Comparison of ENCODE assay signal across 1 cellular context in genomic region chr15:62066663-62067447, GRCh38.
A peak's percentile ranks its signal among the peaks of the same experiment; 100 is the strongest.
TF ChIP-seq lines count a peak whose summit lies in the region.

A gene with protein sequence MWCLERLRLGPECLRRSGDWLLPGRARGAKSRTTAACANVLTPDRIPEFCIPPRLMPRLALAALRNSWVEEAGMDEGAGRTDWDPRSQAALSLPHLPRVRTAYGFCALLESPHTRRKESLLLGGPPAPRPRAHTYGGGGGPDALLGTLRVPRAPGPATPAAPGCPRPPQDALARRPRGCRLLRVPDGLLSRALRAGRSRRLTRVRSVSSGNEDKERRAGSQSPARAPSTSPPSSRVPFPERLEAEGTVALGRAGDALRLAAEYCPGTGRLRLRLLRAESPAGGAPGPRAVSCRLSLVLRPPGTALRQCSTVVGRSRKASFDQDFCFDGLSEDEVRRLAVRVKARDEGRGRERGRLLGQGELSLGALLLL (plus strand): TSS chr15:62066977. CDS start chr15:62067614, 637 bp downstream.

TF ChIP-seq in HepG2, 621 proteins besides CTCF, POLR2A, EP300 and RAD21 (continued from another document):
- TF ChIP-seq ZSCAN20 (CRISPR knock-in tag; IDR thresholded peaks at IDR 0.05; ENCODE audit: borderline replicate concordance) (no peak), MEIS1 (CRISPR knock-in tag; IDR thresholded peaks at IDR 0.05; ENCODE audit: borderline replicate concordance) (no peak; the same call in 1 of the 2 replicates), SNAPC2 (CRISPR knock-in tag; IDR thresholded peaks at IDR 0.05) (peak; percentile 71; the same call in 1 of the 2 replicates), ZNF678 (CRISPR knock-in tag; IDR thresholded peaks at IDR 0.05) (no peak), ZNF496 (CRISPR knock-in tag; IDR thresholded peaks at IDR 0.05; ENCODE audit: insufficient replicate concordance) (no peak), KDM2A (CRISPR knock-in tag; IDR thresholded peaks at IDR 0.05; ENCODE audit: borderline replicate concordance, low read depth) (peak; percentile 31; the same call in 1 of the 2 replicates), HCFC1 (IDR thresholded peaks at IDR 0.05; ENCODE audit: low read depth, low read length) (no peak), MIXL1 (CRISPR knock-in tag; IDR thresholded peaks at IDR 0.05) (no peak), GATAD1 (CRISPR knock-in tag; IDR thresholded peaks at IDR 0.05) (peak; percentile 50; the same call in 1 of the 2 replicates), ZC3H4 (CRISPR knock-in tag; IDR thresholded peaks at IDR 0.05; ENCODE audit: borderline replicate concordance) (no peak), MAZ (IDR thresholded peaks at IDR 0.05; ENCODE audit: borderline replicate concordance, low read depth, low read length) (no peak), MAZ (CRISPR knock-in tag; IDR thresholded peaks at IDR 0.05; ENCODE audit: low read depth) (0 out of 2 replicates have a peak, but pooled peaks have one; percentile 36), SOX5 (CRISPR knock-in tag; IDR thresholded peaks at IDR 0.05; ENCODE audit: borderline replicate concordance) (peak; percentile 15; the same call in 1 of the 2 replicates), ERF (CRISPR knock-in tag; IDR thresholded peaks at IDR 0.05) (peak; percentile 87; the same call in 1 of the 2 replicates), FOXK1 (CRISPR knock-in tag; IDR thresholded peaks at IDR 0.05; ENCODE audit: borderline replicate concordance, low read depth) (peak; percentile 66; the same call in 1 of the 2 replicates), POLR2G (IDR thresholded peaks at IDR 0.05; ENCODE audit: low read depth, low read length) (peak; percentile 43; the same call in 1 of the 2 replicates)
- TF ChIP-seq, protein P1, sequence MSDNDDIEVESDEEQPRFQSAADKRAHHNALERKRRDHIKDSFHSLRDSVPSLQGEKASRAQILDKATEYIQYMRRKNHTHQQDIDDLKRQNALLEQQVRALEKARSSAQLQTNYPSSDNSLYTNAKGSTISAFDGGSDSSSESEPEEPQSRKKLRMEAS (IDR thresholded peaks at IDR 0.05) = peak; percentile 93
- TF ChIP-seq, protein P2, sequence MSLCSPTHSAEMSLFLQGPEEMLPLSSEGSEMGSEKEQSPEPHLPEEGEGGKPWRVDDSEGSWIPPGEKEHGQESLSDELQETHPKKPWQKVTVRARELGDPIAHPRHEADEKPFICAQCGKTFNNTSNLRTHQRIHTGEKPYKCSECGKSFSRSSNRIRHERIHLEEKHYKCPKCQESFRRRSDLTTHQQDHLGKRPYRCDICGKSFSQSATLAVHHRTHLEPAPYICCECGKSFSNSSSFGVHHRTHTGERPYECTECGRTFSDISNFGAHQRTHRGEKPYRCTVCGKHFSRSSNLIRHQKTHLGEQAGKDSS (CRISPR knock-in tag; IDR thresholded peaks at IDR 0.05; ENCODE audit: borderline replicate concordance, low read depth) = 0 out of 2 replicates have a peak, but pooled peaks have one; percentile 43
- TF ChIP-seq, protein P3, sequence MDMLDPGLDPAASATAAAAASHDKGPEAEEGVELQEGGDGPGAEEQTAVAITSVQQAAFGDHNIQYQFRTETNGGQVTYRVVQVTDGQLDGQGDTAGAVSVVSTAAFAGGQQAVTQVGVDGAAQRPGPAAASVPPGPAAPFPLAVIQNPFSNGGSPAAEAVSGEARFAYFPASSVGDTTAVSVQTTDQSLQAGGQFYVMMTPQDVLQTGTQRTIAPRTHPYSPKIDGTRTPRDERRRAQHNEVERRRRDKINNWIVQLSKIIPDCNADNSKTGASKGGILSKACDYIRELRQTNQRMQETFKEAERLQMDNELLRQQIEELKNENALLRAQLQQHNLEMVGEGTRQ (IDR thresholded peaks at IDR 0.05; ENCODE audit: low read depth, low read length) = 0 out of 2 replicates have a peak, but pooled peaks have one; percentile 24
- TF ChIP-seq, protein P3 (CRISPR knock-in tag; IDR thresholded peaks at IDR 0.05; ENCODE audit: borderline replicate concordance) = no peak; the same call in 1 of the 2 replicates
TF ChIP-seq in HepG2: peak in this region for 169.
